In genomic region chr4:167779864-167780263, GRCh38 we compare ENCODE assay signal across 1 cellular context.
TF ChIP-seq lines count a peak whose summit lies in the region.

No MANE protein-coding gene starts in this region.

TF ChIP-seq in A549, 52 proteins besides CTCF, POLR2A, EP300 and RAD21 (continued from another document):
- TF ChIP-seq REST (IDR thresholded peaks at IDR 0.05) (no peak), FOSL2 (IDR thresholded peaks at IDR 0.05) (no peak), FOSL2 (CRISPR knock-in tag; IDR thresholded peaks at IDR 0.05) (no peak), BCL3 (IDR thresholded peaks at IDR 0.05) (no peak), HOXB5 (CRISPR knock-in tag; IDR thresholded peaks at IDR 0.05) (no peak), ZSCAN20 (CRISPR knock-in tag; IDR thresholded peaks at IDR 0.05) (no peak), HOXB13 (CRISPR knock-in tag; IDR thresholded peaks at IDR 0.05; ENCODE audit: low read depth) (no peak), RNF2 (IDR thresholded peaks at IDR 0.05; ENCODE audit: borderline replicate concordance, low read depth) (no peak)
